ENCODE assay signal across 1 cellular context in genomic region chrX:153600032-153600373, GRCh38.
TF ChIP-seq lines count a peak whose summit lies in the region.

No MANE protein-coding gene starts in this region.

TF ChIP-seq in GM12878, 131 proteins besides CTCF, POLR2A, EP300 and RAD21 (continued from another document):
- 0 out of 2 replicates have a peak, but pooled peaks have one; percentile 19 for TF ChIP-seq GABPA (IDR thresholded peaks at IDR 0.05; ENCODE audit: low read depth)
- TF ChIP-seq HDAC2 (IDR thresholded peaks at IDR 0.05) = no peak
- TF ChIP-seq, protein P1, sequence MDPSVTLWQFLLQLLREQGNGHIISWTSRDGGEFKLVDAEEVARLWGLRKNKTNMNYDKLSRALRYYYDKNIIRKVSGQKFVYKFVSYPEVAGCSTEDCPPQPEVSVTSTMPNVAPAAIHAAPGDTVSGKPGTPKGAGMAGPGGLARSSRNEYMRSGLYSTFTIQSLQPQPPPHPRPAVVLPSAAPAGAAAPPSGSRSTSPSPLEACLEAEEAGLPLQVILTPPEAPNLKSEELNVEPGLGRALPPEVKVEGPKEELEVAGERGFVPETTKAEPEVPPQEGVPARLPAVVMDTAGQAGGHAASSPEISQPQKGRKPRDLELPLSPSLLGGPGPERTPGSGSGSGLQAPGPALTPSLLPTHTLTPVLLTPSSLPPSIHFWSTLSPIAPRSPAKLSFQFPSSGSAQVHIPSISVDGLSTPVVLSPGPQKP (IDR thresholded peaks at IDR 0.05; ENCODE audit: low read depth, low read length) = no peak
